In the genomic region with DNA sequence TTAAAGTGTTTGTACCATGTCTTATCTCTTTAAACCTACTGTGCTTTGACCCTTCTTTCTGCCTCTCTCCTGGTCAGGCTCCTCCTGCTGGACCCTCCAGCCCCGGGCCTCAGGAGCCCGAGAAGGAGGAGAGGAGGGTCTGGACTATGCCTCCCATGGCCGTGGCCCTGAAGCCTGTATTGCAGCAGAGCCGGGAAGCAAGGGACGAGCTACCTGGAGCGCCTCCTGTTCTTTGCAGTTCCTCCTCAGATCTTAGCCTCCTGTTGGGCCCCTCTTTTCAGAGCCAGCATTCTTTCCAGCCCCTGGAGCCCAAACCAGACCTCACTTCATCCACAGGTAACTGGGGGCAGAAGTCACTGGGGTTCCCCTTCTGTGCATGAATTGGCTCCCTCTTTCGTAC, we compare ENCODE assay signal across 23 cellular contexts. TPM values are rescaled to one million over a fixed set of nuclear protein-coding genes. Genes with fewer than 3 reads are reported as not detected.
"Had no signal": no experiment of that assay in that cellular context is flagged by ENCODE, and none has a peak within 500 bp of the region (broad histone marks: within the 10 kb centered on the region; RNA-seq: fewer than 3 reads in every experiment).

No MANE protein-coding gene starts in this region.

- DNase-seq: IMR-90, Karpas-422, KG1, MM.1S, NCI-H1092 treated with DMSO at 0.1 percent for 48 hours, NCI-H1436, NCI-H187, NCI-H2029, NCI-H2081 treated with DMSO at 0.1 percent for 48 hours, NCI-H2171, NCI-H226, NCI-H446, NCI-H510A, NCI-H524 treated with DMSO at 0.1 percent for 48 hours, NCI-H69, NCI-H774, RPMI8226, SHP77, SK-N-SH, SW 1271 had no signal

- ATAC-seq: HepG2 had no signal

- H3K9me3 ChIP-seq: SK-N-SH had no signal

RNA-seq across cellular contexts. Expression of a gene that starts 56.8 kb away (rescaled TPM):
- total RNA-seq: HepG2, HT1080, IMR-90, SK-MEL-5 had no signal
- polyA plus RNA-seq: HepG2, SK-N-SH had no signal
